ENCODE assay signal across 10 cellular contexts in genomic region chr7:151936207-151936606, GRCh38. TPM values are rescaled to one million over a fixed set of nuclear protein-coding genes. Genes with fewer than 3 reads are reported as not detected.
DNase-seq lines count a peak whose midpoint lies in the region; ATAC-seq lines count a peak whose summit lies in the region.
"Had no signal": no experiment of that assay in that cellular context is flagged by ENCODE, and none has a peak within 500 bp of the region (broad histone marks: within the 10 kb centered on the region; RNA-seq: fewer than 3 reads in every experiment).

No MANE protein-coding gene starts in this region.

- peak overlapping the region; percentile 85 to 99 (median 98) for H3K27ac Mint-ChIP-seq in CD4-positive, alpha-beta memory T cell

- peaks cover 16 to 23% (median 21%) of the 10 kb centered on the region in 4 donors for H3K4me1 Mint-ChIP-seq in CD4-positive, alpha-beta memory T cell

- peaks cover 0 to 2% (median 0%) of the 10 kb centered on the region in 8 donors for H3K9me3 Mint-ChIP-seq in CD4-positive, alpha-beta memory T cell

- H3K4me1 ChIP-seq in CD4-positive, alpha-beta memory T cell (ENCODE audit: insufficient read depth, low read length): peaks cover 15% of the 10 kb centered on the region
- no peaks in the 10 kb centered on the region for H3K4me1 ChIP-seq in aorta (ENCODE audit: control insufficient read depth in 1 of 2, insufficient read depth in 2 of 2, low read length in 2 of 2)

- no peaks in the 10 kb centered on the region for H3K27me3 ChIP-seq in CD4-positive, alpha-beta memory T cell (ENCODE audit: insufficient read depth, low read length)
- peaks cover 0 to 4% of the 10 kb centered on the region in 2 donors for H3K27me3 ChIP-seq in aorta (ENCODE audit: control insufficient read depth in 1 of 2, insufficient read depth in 2 of 2, low read length in 1 of 2)

- peak in 4 of 5 donors; percentile 60 to 76 (median 68) for DNase-seq in CD4-positive, alpha-beta memory T cell
- peak; percentile 66 for DNase-seq in central memory CD4-positive, alpha-beta T cell
- DNase-seq in aorta (no peak), foreskin melanocyte (no peak)
- no peak for DNase-seq in stimulated activated CD4-positive, alpha-beta T cell treated with anti-CD3 and anti-CD28 coated beads, Interleukin-1b, Interleukin-23, amount 100 ng/mL, for 48 hours

- H3K4me3 ChIP-seq in CD4-positive, alpha-beta memory T cell (ENCODE audit: low read length in 2 of 2): peak overlapping the region in 1 of 2 donors; percentile 8
- no peak overlapping the region for H3K4me3 ChIP-seq in aorta (ENCODE audit: low read length in 2 of 2)
- H3K4me3 ChIP-seq: smooth muscle cell had no signal

- peak overlapping the region; percentile 78 to 94 (median 87) for H3K4me3 Mint-ChIP-seq in CD4-positive, alpha-beta memory T cell

- no peaks in the 10 kb centered on the region for H3K36me3 ChIP-seq in CD4-positive, alpha-beta memory T cell (ENCODE audit: insufficient read depth, low read length)
- H3K36me3 ChIP-seq in aorta (ENCODE audit: control insufficient read depth in 1 of 2, insufficient read depth in 2 of 2, low read length in 1 of 2): no peaks in the 10 kb centered on the region

- no peaks in the 10 kb centered on the region for H3K9me3 ChIP-seq in CD4-positive, alpha-beta memory T cell (ENCODE audit: control insufficient read depth in 1 of 2, low read length in 2 of 2)
- H3K9me3 ChIP-seq in aorta (ENCODE audit: control insufficient read depth, low read length): no peaks in the 10 kb centered on the region

- ATAC-seq in GM19452 (IDR thresholded peaks at IDR 0.05; ENCODE audit: unreplicated experiment) (peak; percentile 93), HG03442 (IDR thresholded peaks at IDR 0.05; ENCODE audit: unreplicated experiment) (peak; percentile 70), aorta (ENCODE audit: low FRiP score) (no peak), GM18873 (IDR thresholded peaks at IDR 0.05; ENCODE audit: low FRiP score, unreplicated experiment) (no peak)

- POLR2A ChIA-PET in CD4-positive, alpha-beta memory T cell (lab: Charles Lee; ENCODE audit: partially characterized antibody): interaction anchor here (1.0 to 2.4 kb wide), 5 partner anchors 9 to 304 kb away, joined by 3 to 29 read pairs (median 3); partner anchors contain the start of gene PRKAG2

- CTCF ChIA-PET in CD4-positive, alpha-beta memory T cell (lab: Charles Lee; ENCODE audit: partially characterized antibody): interaction anchor here (1.0 to 7.3 kb wide), 7 partner anchors 17 to 211 kb away, joined by 3 to 60 read pairs (median 4); partner anchors contain the start of gene PRKAG2

- H3K27me3 Mint-ChIP-seq in CD4-positive, alpha-beta memory T cell: no peaks in the 10 kb centered on the region

- H3K36me3 Mint-ChIP-seq in CD4-positive, alpha-beta memory T cell: no peaks in the 10 kb centered on the region

- intact Hi-C loops in CD4-positive, alpha-beta memory T cell (cut with micrococcal nuclease): loop anchor here (1.0 to 2.0 kb wide), 3 partner anchors 59 to 417 kb away; partner anchors contain the start of genes GALNT11, PRKAG2 and RHEB
- intact Hi-C loops in aorta (cut with DNase I): no loop called here

- peak overlapping the region; percentile 54 for H3K27ac ChIP-seq in CD4-positive, alpha-beta memory T cell (ENCODE audit: low read depth, low read length)
- H3K27ac ChIP-seq in aorta (ENCODE audit: low read depth in 1 of 2, low read length in 2 of 2): no peak overlapping the region
- H3K27ac ChIP-seq: epithelial cell of prostate had no signal

- WGBS in aorta, 2 donors: 65 to 67% methylated on average over 5 of the region's 5 CpGs

RNA-seq across cellular contexts. Expression of gene GALNTL5, which starts 20.0 kb away (rescaled TPM):
- not detected for total RNA-seq in CD4-positive, alpha-beta memory T cell
- polyA plus RNA-seq in CD4-positive, alpha-beta memory T cell: not detected
- total RNA-seq in aorta: not detected
- not detected for polyA plus RNA-seq in aorta
- total RNA-seq: smooth muscle cell had no signal
- polyA plus RNA-seq: smooth muscle cell had no signal

RNA-seq across cellular contexts. Expression of gene PRKAG2, which starts 59.3 kb away (rescaled TPM):
- total RNA-seq in CD4-positive, alpha-beta memory T cell: 10 to 100 TPM; 60.4 to 61.0 TPM
- polyA plus RNA-seq in CD4-positive, alpha-beta memory T cell: 10 to 100 TPM; 27.4 to 34.4 TPM
- 10 to 100 TPM; 52.3 to 69.9 TPM for total RNA-seq in aorta
- 10 to 100 TPM; 34.0 to 52.8 TPM for polyA plus RNA-seq in aorta

Comparison
In these comparisons a context has a peak if more than half of its experiments do, and no peak if none do; other contexts are left out.
1. DNase-seq: peak in CD4-positive, alpha-beta memory T cell (4 of 5) and central memory CD4-positive, alpha-beta T cell (single experiment); none in aorta (0 of 2), stimulated activated CD4-positive, alpha-beta T cell treated with anti-CD3 and anti-CD28 coated beads, Interleukin-1b, Interleukin-23, amount 100 ng/mL, for 48 hours (single experiment) and foreskin melanocyte (single experiment).
2. ATAC-seq: peak in GM19452 (single experiment) and HG03442 (single experiment); none in aorta (single experiment) and GM18873 (single experiment).